Comparison of ENCODE assay signal across 8 cellular contexts in the genomic region with DNA sequence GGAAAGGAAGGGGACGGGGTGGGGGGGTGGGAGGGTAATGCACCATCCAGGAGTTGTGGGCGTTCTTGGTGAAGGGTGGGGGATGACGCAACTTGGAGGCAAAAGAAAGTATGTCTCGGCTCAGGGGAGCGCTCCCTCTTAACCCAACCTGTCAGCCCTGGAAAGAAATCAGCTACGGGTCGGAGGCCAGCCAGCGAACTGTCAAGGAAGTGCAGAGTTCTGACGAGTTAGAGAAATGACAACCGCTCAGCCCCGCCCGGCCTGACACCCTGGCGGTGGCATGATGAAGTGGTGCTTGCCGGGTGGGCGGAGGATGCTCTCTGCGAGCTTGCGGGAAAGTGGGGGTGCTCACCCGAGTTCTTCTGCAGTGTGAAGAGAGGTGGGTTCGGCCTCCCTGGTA. TPM values are rescaled to one million over a fixed set of nuclear protein-coding genes. Genes with fewer than 3 reads are reported as not detected.
A peak's percentile ranks its signal among the peaks of the same experiment; 100 is the strongest.
DNase-seq lines count a peak whose midpoint lies in the region; ATAC-seq and TF ChIP-seq lines count a peak whose summit lies in the region.
"Not testable (repeated sequence)": the region's sequence is repeated elsewhere in the genome, so short reads cannot be mapped to it uniquely, and the experiment has no call there.

No MANE protein-coding gene starts in this region.

- H3K27ac ChIP-seq in colonic mucosa = not testable (repeated sequence)

- TF ChIP-seq CTCF in Calu3 (IDR thresholded peaks at IDR 0.05; ENCODE audit: unreplicated experiment) = peak; percentile 57
- TF ChIP-seq CTCF in colonic mucosa (IDR thresholded peaks at IDR 0.05) = peak; percentile 30

- not testable (repeated sequence) for H3K36me3 ChIP-seq in colonic mucosa

- H3K36me3 Mint-ChIP-seq in Calu3 (ENCODE audit: insufficient read depth, unreplicated experiment) = peaks cover 13% of the 10 kb centered on the region
- not testable (repeated sequence) for H3K36me3 Mint-ChIP-seq in T-helper 2 cell treated with Interferon-gamma antibody and Interleukin-4, amounts not matched to agents 5 μg/mL and 100 μg/mL, for 36 hours (ENCODE audit: low read depth); immature natural killer cell; stimulated activated memory B cell treated with anti-CD40 and anti-IgM and Interleukin-4, amounts not matched to agents 10 μg/mL and 1 μg/mL and 100 μg/mL, for 72 hours

- H3K4me1 Mint-ChIP-seq in Calu3 (ENCODE audit: low read depth, unreplicated experiment) = peaks cover 17% of the 10 kb centered on the region
- peaks cover 16% of the 10 kb centered on the region for H3K4me1 Mint-ChIP-seq in T-helper 2 cell treated with Interferon-gamma antibody and Interleukin-4, amounts not matched to agents 5 μg/mL and 100 μg/mL, for 36 hours (ENCODE audit: low read depth)
- peaks cover 31 to 32% of the 10 kb centered on the region in 2 donors for H3K4me1 Mint-ChIP-seq in immature natural killer cell
- H3K4me1 Mint-ChIP-seq in stimulated activated memory B cell treated with anti-CD40 and anti-IgM and Interleukin-4, amounts not matched to agents 10 μg/mL and 1 μg/mL and 100 μg/mL, for 72 hours = peaks cover 17% of the 10 kb centered on the region

- not testable (repeated sequence) for H3K27ac Mint-ChIP-seq in Calu3 (ENCODE audit: unreplicated experiment); stimulated activated memory B cell treated with anti-CD40 and anti-IgM and Interleukin-4, amounts not matched to agents 10 μg/mL and 1 μg/mL and 100 μg/mL, for 72 hours
- peak overlapping the region; percentile 27 for H3K27ac Mint-ChIP-seq in T-helper 2 cell treated with Interferon-gamma antibody and Interleukin-4, amounts not matched to agents 5 μg/mL and 100 μg/mL, for 36 hours
- peak overlapping the region; percentile 63 to 94 (median 74) for H3K27ac Mint-ChIP-seq in immature natural killer cell

- DNase-seq in Calu3 = peak; percentile 42
- peak; percentile 54 to 59 for DNase-seq in Kasumi-1 (lab: John Stamatoyannopoulos, UW)
- DNase-seq in T-helper 2 cell treated with Interferon-gamma antibody and Interleukin-4, amounts not matched to agents 5 μg/mL and 100 μg/mL, for 36 hours (ENCODE audit: low spot score) = peak; percentile 65
- DNase-seq in activated T-cell treated with anti-CD3 and anti-CD28 coated beads, Interleukin-2, amount 50 U/mL, for 1 hour = peak; percentile 81
- peak; percentile 68 for DNase-seq in colonic mucosa
- peak; percentile 71 to 80 (median 78) for DNase-seq in immature natural killer cell
- DNase-seq in sciatic nerve (ENCODE audit: low spot score) = not testable (repeated sequence)

- not testable (repeated sequence) for H3K9ac ChIP-seq in colonic mucosa (ENCODE audit: low read depth in 2 of 2, low read length in 2 of 2)

- BruUV-seq in Calu3 (replicated peaks; lab: Mats Ljungman, UMichigan) = not testable (repeated sequence)

- CTCF ChIA-PET in Calu3 (lab: Charles Lee) = not testable (repeated sequence)

- H3K27me3 ChIP-seq in colonic mucosa = not testable (repeated sequence)

- intact Hi-C loops in Calu3 (cut with micrococcal nuclease; ENCODE audit: unreplicated experiment); colonic mucosa (cut with DNase I); sciatic nerve (cut with DNase I): not testable (repeated sequence)

- H3K4me3 ChIP-seq in colonic mucosa = not testable (repeated sequence)

- H3K4me3 Mint-ChIP-seq in Calu3 (ENCODE audit: low read depth, unreplicated experiment) = peak overlapping the region; percentile 39
- peak overlapping the region; percentile 70 for H3K4me3 Mint-ChIP-seq in T-helper 2 cell treated with Interferon-gamma antibody and Interleukin-4, amounts not matched to agents 5 μg/mL and 100 μg/mL, for 36 hours
- H3K4me3 Mint-ChIP-seq in immature natural killer cell = peak overlapping the region; percentile 81 to 86 (median 84)
- H3K4me3 Mint-ChIP-seq in stimulated activated memory B cell treated with anti-CD40 and anti-IgM and Interleukin-4, amounts not matched to agents 10 μg/mL and 1 μg/mL and 100 μg/mL, for 72 hours = peak overlapping the region; percentile 24

- peak; percentile 32 for ATAC-seq in sciatic nerve
- peak; percentile 92 for ATAC-seq in stimulated activated memory B cell treated with anti-CD40 and anti-IgM and Interleukin-4, amounts not matched to agents 10 μg/mL and 1 μg/mL and 100 μg/mL, for 72 hours

- H3K4me1 ChIP-seq in colonic mucosa = not testable (repeated sequence)

- H3K9me3 Mint-ChIP-seq in Calu3 (ENCODE audit: low read depth, unreplicated experiment); T-helper 2 cell treated with Interferon-gamma antibody and Interleukin-4, amounts not matched to agents 5 μg/mL and 100 μg/mL, for 36 hours; immature natural killer cell; stimulated activated memory B cell treated with anti-CD40 and anti-IgM and Interleukin-4, amounts not matched to agents 10 μg/mL and 1 μg/mL and 100 μg/mL, for 72 hours: not testable (repeated sequence)

- H3K9me3 ChIP-seq in colonic mucosa = not testable (repeated sequence)

- not testable (repeated sequence) for H3K27me3 Mint-ChIP-seq in Calu3 (ENCODE audit: unreplicated experiment); T-helper 2 cell treated with Interferon-gamma antibody and Interleukin-4, amounts not matched to agents 5 μg/mL and 100 μg/mL, for 36 hours (ENCODE audit: low read depth); immature natural killer cell (ENCODE audit: low read depth in 3 of 3)
- peaks cover 22% of the 10 kb centered on the region for H3K27me3 Mint-ChIP-seq in stimulated activated memory B cell treated with anti-CD40 and anti-IgM and Interleukin-4, amounts not matched to agents 10 μg/mL and 1 μg/mL and 100 μg/mL, for 72 hours

RNA-seq across cellular contexts. Expression of a gene that starts 15.4 kb away (rescaled TPM):
- total RNA-seq in Calu3 (2022) = 24.8 and 26.5 TPM in 2 replicates
- 10 to 100 TPM; 18.4 to 28.0 TPM for total RNA-seq in colonic mucosa
- polyA plus RNA-seq in immature natural killer cell = 1 to 10 TPM in 1 of 3 donors, under 1 TPM in 2; 0.52 to 2.1 (median 0.53) TPM
- 11.8 TPM for total RNA-seq in sciatic nerve

Comparison
In these comparisons a context has a peak if more than half of its experiments do, and no peak if none do; other contexts are left out.
1. H3K4me3 Mint-ChIP-seq: peak in every context shown above with its lines; median percentile 84 in immature natural killer cell; 70 in T-helper 2 cell treated with Interferon-gamma antibody and Interleukin-4, amounts not matched to agents 5 μg/mL and 100 μg/mL, for 36 hours; 39 in Calu3; 24 in stimulated activated memory B cell treated with anti-CD40 and anti-IgM and Interleukin-4, amounts not matched to agents 10 μg/mL and 1 μg/mL and 100 μg/mL, for 72 hours.